In the genomic region with DNA sequence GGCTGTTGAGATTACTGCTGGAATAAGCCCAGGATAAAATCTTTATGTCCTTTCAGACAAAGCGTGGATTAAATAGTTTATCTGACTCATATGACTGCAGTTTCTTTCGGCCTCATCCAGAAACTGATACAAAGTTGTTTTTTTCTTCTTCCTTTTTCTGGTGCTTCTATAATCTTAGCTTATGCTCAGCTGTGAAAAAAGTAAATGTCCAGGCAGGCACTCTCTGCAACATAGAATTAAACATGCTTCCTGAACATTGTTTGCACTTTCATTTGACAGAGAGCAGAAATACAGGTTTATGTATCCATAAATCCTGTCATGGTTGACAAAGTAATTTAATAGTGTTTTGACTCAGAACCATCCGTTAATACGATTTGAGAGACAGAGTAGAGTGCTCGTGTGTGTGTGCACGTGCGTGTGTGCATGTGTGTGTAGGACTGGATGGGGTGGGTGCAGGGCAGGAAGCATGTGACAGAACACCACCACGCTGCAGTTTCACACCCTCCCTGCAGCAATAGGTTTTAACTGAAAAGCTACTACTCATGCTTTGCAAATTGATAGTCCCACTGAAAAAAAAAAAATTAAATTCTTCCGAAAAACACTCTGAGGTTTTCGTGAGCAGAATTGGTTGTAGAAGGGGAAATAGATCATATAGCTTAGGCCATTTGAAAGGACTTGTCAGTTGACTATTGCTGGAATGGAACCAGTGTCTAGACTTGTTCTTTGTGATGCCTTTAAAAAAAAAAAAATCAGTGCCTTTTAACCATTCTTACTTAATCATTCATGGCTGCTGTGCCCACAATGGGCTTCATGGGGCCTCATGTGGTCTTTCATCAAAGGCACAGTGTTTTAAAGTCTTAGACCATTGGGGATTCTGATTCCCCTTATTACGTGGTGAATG, we compare ENCODE assay signal across 8 cellular contexts.
DNase-seq lines count a peak whose midpoint lies in the region; ATAC-seq and TF ChIP-seq lines count a peak whose summit lies in the region.

No MANE protein-coding gene starts in this region.

- peak overlapping the region in 6 of 7 donors; percentile 58 to 86 (median 73) for H3K27ac Mint-ChIP-seq in CD14-positive monocyte
- H3K27ac Mint-ChIP-seq in activated naive CD8-positive, alpha-beta T cell treated with anti-CD3 and anti-CD28 coated beads, Interleukin-2, amount 50 U/mL, for 24 hours: peak overlapping the region; percentile 91

- H3K4me1 Mint-ChIP-seq in CD14-positive monocyte: peaks cover 33% of the 10 kb centered on the region
- H3K4me1 Mint-ChIP-seq in activated naive CD8-positive, alpha-beta T cell treated with anti-CD3 and anti-CD28 coated beads, Interleukin-2, amount 50 U/mL, for 24 hours: peaks cover 48% of the 10 kb centered on the region

- no peaks in the 10 kb centered on the region for H3K27me3 ChIP-seq in right lobe of liver

- H3K4me1 ChIP-seq in right lobe of liver: peaks cover 0 to 41% (median 11%) of the 10 kb centered on the region in 4 donors

- DNase-seq in CD14-positive monocyte (ENCODE audit: low spot score): no peak
- peak; percentile 70 for DNase-seq in RPMI8226
- DNase-seq in activated naive CD8-positive, alpha-beta T cell treated with anti-CD3 and anti-CD28 coated beads, Interleukin-2, amount 50 U/mL, for 24 hours: peak; percentile 71
- DNase-seq in right lobe of liver: peak in 2 of 3 donors; percentile 53 to 69
- DNase-seq in stimulated activated CD8-positive, alpha-beta memory T cell treated with anti-CD3 and anti-CD28 coated beads, Interleukin-7, amount 100 ng/mL, for 48 hours (ENCODE audit: extremely low read depth in 1 of 2, low read depth in 1 of 2): peak; percentile 38 to 49
- DNase-seq in cerebellar cortex (ENCODE audit: low spot score): no peak

- peaks cover 0 to 7% of the 10 kb centered on the region in 2 donors for H3K36me3 Mint-ChIP-seq in CD14-positive monocyte
- H3K36me3 Mint-ChIP-seq in activated naive CD8-positive, alpha-beta T cell treated with anti-CD3 and anti-CD28 coated beads, Interleukin-2, amount 50 U/mL, for 24 hours (ENCODE audit: low read depth): peaks cover 3% of the 10 kb centered on the region

- TF ChIP-seq POLR2A in right lobe of liver (IDR thresholded peaks at IDR 0.05): no peak

- H3K9me3 Mint-ChIP-seq in CD14-positive monocyte: peaks cover 0 to 2% (median 0%) of the 10 kb centered on the region in 7 donors
- peaks cover 3% of the 10 kb centered on the region for H3K9me3 Mint-ChIP-seq in activated naive CD8-positive, alpha-beta T cell treated with anti-CD3 and anti-CD28 coated beads, Interleukin-2, amount 50 U/mL, for 24 hours

- H3K4me3 ChIP-seq in right lobe of liver: no peak overlapping the region

- ATAC-seq in GM19372 (IDR thresholded peaks at IDR 0.05; ENCODE audit: low read depth, unreplicated experiment) (peak; percentile 96), HG03460 (IDR thresholded peaks at IDR 0.05; ENCODE audit: unreplicated experiment) (peak; percentile 89), right lobe of liver (peak; percentile 45 to 79 (median 70))
- ATAC-seq in activated naive CD8-positive, alpha-beta T cell treated with anti-CD3 and anti-CD28 coated beads, Interleukin-2, amount 50 U/mL, for 24 hours: peak; percentile 92

- H3K36me3 ChIP-seq in right lobe of liver: no peaks in the 10 kb centered on the region

- no peaks in the 10 kb centered on the region for H3K9me3 ChIP-seq in right lobe of liver

- H3K4me3 Mint-ChIP-seq in CD14-positive monocyte: peak overlapping the region; percentile 54 to 72
- peak overlapping the region; percentile 76 for H3K4me3 Mint-ChIP-seq in activated naive CD8-positive, alpha-beta T cell treated with anti-CD3 and anti-CD28 coated beads, Interleukin-2, amount 50 U/mL, for 24 hours

- peak overlapping the region in 2 of 3 donors; percentile 31 to 37 for H3K27ac ChIP-seq in right lobe of liver

- WGBS in right lobe of liver (ENCODE audit: insufficient coverage, low coverage, low lambda C conversion rate, missing lambda C conversion rate): 35% methylated on average over 11 of the region's 11 CpGs

- no peaks in the 10 kb centered on the region for H3K27me3 Mint-ChIP-seq in CD14-positive monocyte (ENCODE audit: low read depth in 3 of 3)
- H3K27me3 Mint-ChIP-seq in activated naive CD8-positive, alpha-beta T cell treated with anti-CD3 and anti-CD28 coated beads, Interleukin-2, amount 50 U/mL, for 24 hours: no peaks in the 10 kb centered on the region

- TF ChIP-seq CTCF in CD14-positive monocyte (IDR thresholded peaks at IDR 0.05) (no peak), right lobe of liver (IDR thresholded peaks at IDR 0.05) (no peak)

- intact Hi-C loops in CD14-positive monocyte (cut with micrococcal nuclease) (no loop called here), right lobe of liver (cut with DNase I) (no loop called here)

Comparison
In these comparisons a context has a peak if more than half of its experiments do, and no peak if none do; other contexts are left out.
1. DNase-seq: peak in RPMI8226 (single experiment), activated naive CD8-positive, alpha-beta T cell treated with anti-CD3 and anti-CD28 coated beads, Interleukin-2, amount 50 U/mL, for 24 hours (single experiment), right lobe of liver (2 of 3) and stimulated activated CD8-positive, alpha-beta memory T cell treated with anti-CD3 and anti-CD28 coated beads, Interleukin-7, amount 100 ng/mL, for 48 hours (2 of 2); none in CD14-positive monocyte (single experiment) and cerebellar cortex (single experiment).
2. Peak in every context shown above with its lines, with median percentiles within 50 percentile points of each other: ATAC-seq.